In the genomic region with DNA sequence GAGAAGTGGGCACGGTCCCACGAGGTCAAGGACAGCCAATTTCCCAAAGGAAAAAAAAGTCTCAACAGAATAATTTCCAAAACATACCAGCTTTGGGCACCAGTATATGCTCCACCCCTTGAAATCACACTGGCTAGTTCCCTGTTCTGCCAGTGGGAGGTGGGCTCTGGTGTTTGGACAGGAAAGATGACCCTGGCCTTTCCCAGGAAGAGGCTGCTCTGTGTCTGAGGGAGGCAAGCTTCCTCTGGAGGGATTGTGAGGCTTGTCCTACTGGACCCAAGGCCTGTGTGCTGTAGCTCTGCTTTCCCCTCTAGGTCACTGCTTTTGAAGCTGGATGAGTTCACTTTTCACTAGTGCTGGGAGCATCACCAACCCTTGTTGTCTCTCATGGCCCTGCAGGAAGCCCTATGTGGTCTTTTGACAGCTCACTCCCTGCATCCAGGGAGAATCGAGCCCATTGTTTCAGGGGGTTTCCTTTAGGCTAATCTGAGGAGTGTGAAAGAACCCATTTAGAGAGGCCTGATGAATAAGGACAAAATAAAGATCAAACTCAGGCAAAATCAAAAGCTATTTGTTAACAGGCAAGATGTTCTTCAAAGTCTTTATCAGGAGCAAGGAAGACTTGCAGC, we compare ENCODE assay signal across 2 cellular contexts.
TF ChIP-seq lines count a peak whose summit lies in the region.

No MANE protein-coding gene starts in this region.

TF ChIP-seq in HepG2, 621 proteins besides CTCF, POLR2A, EP300 and RAD21:
- TF ChIP-seq ZNF792 (CRISPR knock-in tag; IDR thresholded peaks at IDR 0.05) = no peak
- TF ChIP-seq NFIB (CRISPR knock-in tag; IDR thresholded peaks at IDR 0.05; ENCODE audit: borderline replicate concordance) = no peak
- TF ChIP-seq ZBTB40 (IDR thresholded peaks at IDR 0.05) = no peak
- no peak for TF ChIP-seq ZBTB40 (CRISPR knock-in tag; IDR thresholded peaks at IDR 0.05)
- TF ChIP-seq MED1 (CRISPR knock-in tag; IDR thresholded peaks at IDR 0.05) = no peak
- TF ChIP-seq SALL2 (CRISPR knock-in tag; IDR thresholded peaks at IDR 0.05) = no peak
- no peak for TF ChIP-seq ZSCAN21 (CRISPR knock-in tag; IDR thresholded peaks at IDR 0.05; ENCODE audit: borderline replicate concordance)
TF ChIP-seq in HepG2: peak in this region for 0.

TF ChIP-seq in H1, 55 proteins besides CTCF, POLR2A, EP300 and RAD21:
- TF ChIP-seq TBP (IDR thresholded peaks at IDR 0.05; ENCODE audit: low read depth, low read length) (no peak), SUZ12 (IDR thresholded peaks at IDR 0.05; ENCODE audit: low read length) (no peak), TCF12 (IDR thresholded peaks at IDR 0.05; ENCODE audit: low read depth, low read length) (no peak), SIX5 (IDR thresholded peaks at IDR 0.05; ENCODE audit: low read depth, low read length) (no peak), KDM1A (IDR thresholded peaks at IDR 0.05; ENCODE audit: borderline replicate concordance, low read length) (no peak), GTF2F1 (IDR thresholded peaks at IDR 0.05; ENCODE audit: borderline replicate concordance, low read depth, low read length) (no peak), ASH2L (IDR thresholded peaks at IDR 0.05; ENCODE audit: low read length) (no peak), NANOG (IDR thresholded peaks at IDR 0.05; ENCODE audit: insufficient read depth, low read depth, low read length, poor library complexity, severe bottlenecking) (no peak)
